8 cellular contexts compared by ENCODE assay signal in the genomic region with DNA sequence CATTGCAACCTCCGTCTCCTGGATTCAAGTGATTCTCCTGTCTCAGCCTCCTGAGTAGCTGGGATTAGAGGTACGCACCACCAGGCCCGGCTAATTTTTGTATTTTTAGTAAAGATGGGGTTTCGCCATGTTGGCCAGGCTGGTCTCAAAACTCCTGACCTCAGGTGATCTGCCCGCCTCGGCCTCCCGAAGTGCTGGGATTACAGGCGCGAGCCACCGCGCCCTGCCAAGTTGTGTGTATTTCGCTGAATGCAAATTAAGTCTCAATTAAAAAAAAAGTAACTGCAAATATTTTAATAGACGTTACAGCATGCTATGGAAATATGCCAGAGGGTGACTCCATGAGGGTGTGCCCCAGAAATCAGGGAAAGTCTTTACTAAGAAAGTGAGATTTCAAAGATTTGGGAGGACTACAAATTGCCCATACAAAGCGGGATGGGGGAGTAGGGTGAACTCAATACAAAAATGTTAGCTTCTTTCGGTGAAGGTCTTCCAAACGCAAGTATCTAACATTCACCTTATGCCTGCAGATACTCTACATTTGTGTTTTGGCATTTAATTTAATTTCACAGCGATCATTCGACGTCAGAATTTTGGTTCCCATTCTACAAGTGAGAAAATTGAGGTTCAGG.
DNase-seq lines count a peak whose midpoint lies in the region; ATAC-seq and TF ChIP-seq lines count a peak whose summit lies in the region.

No MANE protein-coding gene starts in this region.

- H3K27ac ChIP-seq in HEK293 (ENCODE audit: extremely low read depth, low read depth, low read length) (peak overlapping the region; percentile 65), iPS DF 6.9 (ENCODE audit: low read length) (peak overlapping the region; percentile 69), spleen (peak overlapping the region in 6 of 8 donors; percentile 52 to 85 (median 72))

- DNase-seq in activated CD4-positive, alpha-beta memory T cell treated with anti-CD3 and anti-CD28 coated beads for 36 hours: no peak
- no peak for DNase-seq in iPS DF 6.9 (ENCODE audit: low read depth, low spot score)
- no peak for DNase-seq in spleen
- no peak for DNase-seq in stimulated activated CD4-positive, alpha-beta T cell treated with anti-CD3 and anti-CD28 coated beads, Interleukin-2, amount 100 ng/mL, for 24 hours
- no peak for DNase-seq in DMS153 treated with DMSO at 0.1 percent for 48 hours (lab: John Stamatoyannopoulos, UW; ENCODE audit: unreplicated experiment)

- peak overlapping the region; percentile 55 for H3K4me3 ChIP-seq in HEK293 (ENCODE audit: low read depth, low read length)
- H3K4me3 ChIP-seq in iPS DF 6.9 (ENCODE audit: low read length): peak overlapping the region; percentile 58; the same call in 1 of the 2 replicates
- H3K4me3 ChIP-seq in spleen: peak overlapping the region in 7 of 8 donors; percentile 50 to 90 (median 79)

- H3K4me1 Mint-ChIP-seq in activated CD4-positive, alpha-beta memory T cell treated with anti-CD3 and anti-CD28 coated beads for 36 hours (ENCODE audit: low read depth): peaks cover 5% of the 10 kb centered on the region

- no peaks in the 10 kb centered on the region for H3K9me3 ChIP-seq in HEK293 (ENCODE audit: control insufficient read depth, insufficient read depth, low read depth, low read length)
- H3K9me3 ChIP-seq in iPS DF 6.9 (ENCODE audit: control insufficient read depth, insufficient read depth, low read length): no peaks in the 10 kb centered on the region
- H3K9me3 ChIP-seq in spleen: no peaks in the 10 kb centered on the region

- H3K36me3 ChIP-seq in HEK293 (ENCODE audit: control insufficient read depth in 2 of 2, insufficient read depth in 1 of 2, low read length in 2 of 2): no peaks in the 10 kb centered on the region; a peak in 1 of 3 replicates
- H3K36me3 ChIP-seq in iPS DF 6.9 (ENCODE audit: control insufficient read depth, insufficient read depth, low read length): no peaks in the 10 kb centered on the region
- H3K36me3 ChIP-seq in spleen: no peaks in the 10 kb centered on the region

- no peak for TF ChIP-seq POLR2A in spleen (IDR thresholded peaks at IDR 0.05)
- no peak for TF ChIP-seq POLR2A in GM18505 (IDR thresholded peaks at IDR 0.05; ENCODE audit: borderline replicate concordance, extremely low read depth, insufficient read depth, insufficient read length)

- H3K27ac Mint-ChIP-seq in activated CD4-positive, alpha-beta memory T cell treated with anti-CD3 and anti-CD28 coated beads for 36 hours: peak overlapping the region; percentile 28

- intact Hi-C loops in activated CD4-positive, alpha-beta memory T cell treated with anti-CD3 and anti-CD28 coated beads for 36 hours (cut with micrococcal nuclease): no loop called here
- intact Hi-C loops in spleen (cut with DNase I; ENCODE audit: low total_unique reads): no loop called here

- POLR2A ChIA-PET in HEK293 (lab: Yijun Ruan, JAX): interaction anchor here (0.6 kb wide), 1 partner anchor 104 kb away, joined by 4 read pairs; no protein-coding TSS in a partner anchor
- POLR2A ChIA-PET in activated CD4-positive, alpha-beta memory T cell treated with anti-CD3 and anti-CD28 coated beads for 36 hours (lab: Charles Lee): no interaction called here

- H3K27me3 Mint-ChIP-seq in activated CD4-positive, alpha-beta memory T cell treated with anti-CD3 and anti-CD28 coated beads for 36 hours: no peaks in the 10 kb centered on the region

- no CpG with 5 or more reads among the region's 19 CpGs for WGBS in iPS DF 6.9 (ENCODE audit: insufficient coverage, insufficient read length)
- 79 to 90% (median 90%) methylated on average over 19 of the region's 19 CpGs for WGBS in spleen, 5 donors

- TF ChIP-seq CTCF in HEK293 (tag by site-specific recombination; IDR thresholded peaks at IDR 0.05): no peak
- no peak for TF ChIP-seq CTCF in spleen (IDR thresholded peaks at IDR 0.05 in 8 of 11, conservative IDR thresholded peaks at IDR 0.05 in 3 of 11)

- no peaks in the 10 kb centered on the region for H3K4me1 ChIP-seq in HEK293 (ENCODE audit: control insufficient read depth, insufficient read depth, low read length)
- H3K4me1 ChIP-seq in iPS DF 6.9 (ENCODE audit: control insufficient read depth, insufficient read depth, low read length): peaks cover 3% of the 10 kb centered on the region; the same call in 1 of the 2 replicates
- H3K4me1 ChIP-seq in spleen: peaks cover 0 to 21% (median 10%) of the 10 kb centered on the region in 6 donors

- no peaks in the 10 kb centered on the region for H3K27me3 ChIP-seq in iPS DF 6.9 (ENCODE audit: control insufficient read depth, insufficient read depth, low read length)
- no peaks in the 10 kb centered on the region for H3K27me3 ChIP-seq in spleen (replicated peaks in 1 of 7)

- no peaks in the 10 kb centered on the region for H3K36me3 Mint-ChIP-seq in activated CD4-positive, alpha-beta memory T cell treated with anti-CD3 and anti-CD28 coated beads for 36 hours

- no peaks in the 10 kb centered on the region for H3K9me3 Mint-ChIP-seq in activated CD4-positive, alpha-beta memory T cell treated with anti-CD3 and anti-CD28 coated beads for 36 hours

- ATAC-seq in HG03025 (IDR thresholded peaks at IDR 0.05; ENCODE audit: low FRiP score, unreplicated experiment): no peak
- no peak for ATAC-seq in GM18505 (IDR thresholded peaks at IDR 0.05; ENCODE audit: unreplicated experiment)

- H3K4me3 Mint-ChIP-seq in activated CD4-positive, alpha-beta memory T cell treated with anti-CD3 and anti-CD28 coated beads for 36 hours: peak overlapping the region; percentile 70

- CTCF ChIA-PET in HEK293 (lab: Yijun Ruan, JAX): interaction anchor here (0.9 to 2.2 kb wide), 2 partner anchors 9 to 31 kb away, joined by 3 to 13 read pairs; no protein-coding TSS in a partner anchor
- CTCF ChIA-PET in activated CD4-positive, alpha-beta memory T cell treated with anti-CD3 and anti-CD28 coated beads for 36 hours (lab: Charles Lee): interaction anchor here (1.7 kb wide), 1 partner anchor 10 kb away, joined by 5 read pairs; no protein-coding TSS in a partner anchor

TF ChIP-seq in HEK293, 187 proteins besides CTCF, POLR2A, EP300 and RAD21:
- 0 out of 2 replicates have a peak, but pooled peaks have one; percentile 20 for TF ChIP-seq SP3 (tag by site-specific recombination; IDR thresholded peaks at IDR 0.05)
- TF ChIP-seq ZNF394 (tag by site-specific recombination; IDR thresholded peaks at IDR 0.05; ENCODE audit: borderline replicate concordance): no peak
- TF ChIP-seq ZNF274 (IDR thresholded peaks at IDR 0.05; ENCODE audit: low read length): no peak
- no peak for TF ChIP-seq ZNF274 (tag by site-specific recombination; IDR thresholded peaks at IDR 0.05; ENCODE audit: borderline replicate concordance)
- no peak for TF ChIP-seq MEIS1 (CRISPR knock-in tag; IDR thresholded peaks at IDR 0.05; ENCODE audit: borderline replicate concordance)
- no peak for TF ChIP-seq ZNF623 (tag by site-specific recombination; IDR thresholded peaks at IDR 0.05)
- TF ChIP-seq, protein P1, sequence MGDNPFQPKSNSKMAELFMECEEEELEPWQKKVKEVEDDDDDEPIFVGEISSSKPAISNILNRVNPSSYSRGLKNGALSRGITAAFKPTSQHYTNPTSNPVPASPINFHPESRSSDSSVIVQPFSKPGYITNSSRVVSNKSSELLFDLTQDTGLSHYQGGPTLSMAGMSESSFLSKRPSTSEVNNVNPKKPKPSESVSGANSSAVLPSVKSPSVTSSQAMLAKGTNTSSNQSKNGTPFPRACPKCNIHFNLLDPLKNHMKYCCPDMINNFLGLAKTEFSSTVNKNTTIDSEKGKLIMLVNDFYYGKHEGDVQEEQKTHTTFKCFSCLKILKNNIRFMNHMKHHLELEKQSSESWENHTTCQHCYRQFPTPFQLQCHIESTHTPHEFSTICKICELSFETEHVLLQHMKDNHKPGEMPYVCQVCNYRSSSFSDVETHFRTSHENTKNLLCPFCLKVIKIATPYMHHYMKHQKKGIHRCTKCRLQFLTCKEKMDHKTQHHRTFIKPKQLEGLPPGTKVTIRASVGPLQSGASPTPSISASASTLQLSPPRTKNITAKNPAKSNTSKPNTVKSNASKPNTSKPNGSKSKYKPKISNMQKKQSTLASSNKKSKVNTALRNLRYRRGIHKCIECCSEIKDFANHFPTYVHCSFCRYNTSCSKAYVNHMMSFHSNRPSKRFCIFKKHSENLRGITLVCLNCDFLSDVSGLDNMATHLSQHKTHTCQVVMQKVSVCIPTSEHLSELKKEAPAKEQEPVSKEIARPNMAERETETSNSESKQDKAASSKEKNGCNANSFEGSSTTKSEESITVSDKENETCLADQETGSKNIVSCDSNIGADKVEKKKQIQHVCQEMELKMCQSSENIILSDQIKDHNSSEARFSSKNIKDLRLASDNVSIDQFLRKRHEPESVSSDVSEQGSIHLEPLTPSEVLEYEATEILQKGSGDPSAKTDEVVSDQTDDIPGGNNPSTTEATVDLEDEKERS (tag by site-specific recombination; IDR thresholded peaks at IDR 0.05): no peak
- TF ChIP-seq SP7 (tag by site-specific recombination; IDR thresholded peaks at IDR 0.05): 0 out of 2 replicates have a peak, but pooled peaks have one; percentile 31
